Comparison of ENCODE assay signal across 9 cellular contexts in genomic region chr19:55206664-55207500, GRCh38. TPM values are rescaled to one million over a fixed set of nuclear protein-coding genes. Genes with fewer than 3 reads are reported as not detected.
DNase-seq lines count a peak whose midpoint lies in the region; ATAC-seq and TF ChIP-seq lines count a peak whose summit lies in the region.
"Had no signal": no experiment of that assay in that cellular context is flagged by ENCODE, and none has a peak within 500 bp of the region (broad histone marks: within the 10 kb centered on the region; RNA-seq: fewer than 3 reads in every experiment).

No MANE protein-coding gene starts in this region.

- H3K4me3 ChIP-seq in BE2C (ENCODE audit: low read depth, low read length), result peak overlapping the region; percentile 62
- H3K4me3 ChIP-seq in brain microvascular endothelial cell (ENCODE audit: low read depth, low read length), result peak overlapping the region; percentile 42

- TF ChIP-seq CTCF in BE2C (IDR thresholded peaks at IDR 0.05; ENCODE audit: low read depth, low read length) (no peak), brain microvascular endothelial cell (IDR thresholded peaks at IDR 0.05; ENCODE audit: low read depth, low read length, missing control alignments) (no peak)

- H3K27me3 ChIP-seq in BE2C (no peaks in the 10 kb centered on the region), brain microvascular endothelial cell (replicated peaks) (no peaks in the 10 kb centered on the region)

- H3K36me3 ChIP-seq in BE2C (no peaks in the 10 kb centered on the region), brain microvascular endothelial cell (replicated peaks) (no peaks in the 10 kb centered on the region)

- ATAC-seq in GM21717 (IDR thresholded peaks at IDR 0.05; ENCODE audit: unreplicated experiment) (no peak), GM19328 (IDR thresholded peaks at IDR 0.05; ENCODE audit: unreplicated experiment) (no peak)

- H3K4me1 ChIP-seq in BE2C, result 0 out of 2 replicates have a peak, but pooled peaks cover 5% of the 10 kb centered on the region

- no peaks in the 10 kb centered on the region for H3K9me3 ChIP-seq in BE2C

- in situ Hi-C loops in SK-MEL-5 (cut with HindIII; ENCODE audit: low pct_unique_long_range_greater_than_20kb, low sequenced_read_pairs) (no loop called here), brain microvascular endothelial cell (cut with HindIII; ENCODE audit: low pct_ligation_motif_present, low sequenced_read_pairs) (no loop called here)

- DNase-seq in BE2C (peak; percentile 92), HT1080 (ENCODE audit: low read depth) (peak; percentile 88), SK-MEL-5 (ENCODE audit: low read depth, low spot score) (peak; percentile 85), brain microvascular endothelial cell (peak; percentile 91), iris pigment epithelial cell (ENCODE audit: low read depth) (peak; percentile 92)
- DNase-seq in stimulated activated CD4-positive, alpha-beta T cell treated with anti-CD3 and anti-CD28 coated beads, Interleukin-12 subunit alpha, Interleukin-12 subunit beta, amount 100 ng/mL, for 4 hours, result peak; percentile 34

- peak overlapping the region; percentile 43 for H3K27ac ChIP-seq in brain microvascular endothelial cell

RNA-seq across cellular contexts. Expression of gene PTPRH, which starts 2.4 kb away (rescaled TPM):
- polyA plus RNA-seq in BE2C (2012; ENCODE audit: insufficient read depth, insufficient read length, low read depth), result 12.6 TPM
- total RNA-seq in HT1080 (2014; rRNA removed; shearing (Covaris generic)), result 0.39 TPM in 1 of 2 replicates, not detected in the other
- polyA plus RNA-seq in HT1080 (2015; cell fraction: cytosol; rRNA removed), result 0.51 and 1.7 TPM in 2 replicates
- polyA plus RNA-seq in HT1080 (2015; cell fraction: nucleus; rRNA removed), result 1.8 and 1.9 TPM in 2 replicates
- total RNA-seq in SK-MEL-5 (2014; rRNA removed; shearing (Covaris generic)), result 29.8 and 38.1 TPM in 2 replicates
- polyA plus RNA-seq in SK-MEL-5 (2015; cell fraction: cytosol; rRNA removed), result 20.0 and 25.1 TPM in 2 replicates
- polyA plus RNA-seq in SK-MEL-5 (2015; cell fraction: nucleus; rRNA removed), result 35.2 and 39.0 TPM in 2 replicates
- polyA plus RNA-seq: immature natural killer cell had no signal

RNA-seq across cellular contexts. Expression of gene TMEM86B, which starts 21.7 kb away (rescaled TPM):
- polyA plus RNA-seq in BE2C (2012; ENCODE audit: insufficient read depth, insufficient read length, low read depth), result 7.6 TPM
- total RNA-seq in HT1080 (2014; rRNA removed; shearing (Covaris generic)), result 1.7 and 1.8 TPM in 2 replicates
- polyA plus RNA-seq in HT1080 (2015; cell fraction: cytosol; rRNA removed), result 2.5 and 2.7 TPM in 2 replicates
- polyA plus RNA-seq in HT1080 (2015; cell fraction: nucleus; rRNA removed), result 9.6 and 15.3 TPM in 2 replicates
- total RNA-seq in SK-MEL-5 (2014; rRNA removed; shearing (Covaris generic)), result 0.21 and 0.55 TPM in 2 replicates
- polyA plus RNA-seq in SK-MEL-5 (2015; cell fraction: cytosol; rRNA removed), result 2.8 and 4.1 TPM in 2 replicates
- 8.9 and 17.0 TPM in 2 replicates for polyA plus RNA-seq in SK-MEL-5 (2015; cell fraction: nucleus; rRNA removed)

RNA-seq across cellular contexts. Expression of gene SYT5, which starts 26.8 kb away (rescaled TPM):
- 21.0 TPM for polyA plus RNA-seq in BE2C (2012; ENCODE audit: insufficient read depth, insufficient read length, low read depth)
- not detected in 2 replicates for total RNA-seq in HT1080 (2014; rRNA removed; shearing (Covaris generic))
- not detected in 2 replicates for polyA plus RNA-seq in HT1080 (2015; cell fraction: cytosol; rRNA removed)
- 0.31 TPM in 1 of 2 replicates, not detected in the other for polyA plus RNA-seq in HT1080 (2015; cell fraction: nucleus; rRNA removed)
- total RNA-seq in SK-MEL-5 (2014; rRNA removed; shearing (Covaris generic)), result 0.37 and 1.1 TPM in 2 replicates
- 1.7 and 3.8 TPM in 2 replicates for polyA plus RNA-seq in SK-MEL-5 (2015; cell fraction: cytosol; rRNA removed)
- 0.73 and 1.6 TPM in 2 replicates for polyA plus RNA-seq in SK-MEL-5 (2015; cell fraction: nucleus; rRNA removed)

RNA-seq across cellular contexts. Expression of gene DNAAF3, which starts 40.5 kb away (rescaled TPM):
- 0.77 TPM for polyA plus RNA-seq in BE2C (2012; ENCODE audit: insufficient read depth, insufficient read length, low read depth)
- total RNA-seq in HT1080 (2014; rRNA removed; shearing (Covaris generic)), result 2.0 and 2.2 TPM in 2 replicates
- polyA plus RNA-seq in HT1080 (2015; cell fraction: cytosol; rRNA removed), result 1.2 and 1.8 TPM in 2 replicates
- polyA plus RNA-seq in HT1080 (2015; cell fraction: nucleus; rRNA removed), result 0.62 and 2.6 TPM in 2 replicates
- 2.8 and 3.2 TPM in 2 replicates for total RNA-seq in SK-MEL-5 (2014; rRNA removed; shearing (Covaris generic))
- polyA plus RNA-seq in SK-MEL-5 (2015; cell fraction: cytosol; rRNA removed), result 4.7 and 7.6 TPM in 2 replicates
- 13.5 and 25.9 TPM in 2 replicates for polyA plus RNA-seq in SK-MEL-5 (2015; cell fraction: nucleus; rRNA removed)
- polyA plus RNA-seq: immature natural killer cell had no signal

RNA-seq across cellular contexts. Expression of gene TNNI3, which starts 49.4 kb away (rescaled TPM):
- polyA plus RNA-seq in BE2C (2012; ENCODE audit: insufficient read depth, insufficient read length, low read depth), result 12.3 TPM
- not detected in 2 replicates for total RNA-seq in HT1080 (2014; rRNA removed; shearing (Covaris generic))
- polyA plus RNA-seq in HT1080 (2015; cell fraction: cytosol; rRNA removed), result not detected in 2 replicates
- polyA plus RNA-seq in HT1080 (2015; cell fraction: nucleus; rRNA removed), result 0.39 TPM in 1 of 2 replicates, not detected in the other
- total RNA-seq in SK-MEL-5 (2014; rRNA removed; shearing (Covaris generic)), result 1.6 and 2.3 TPM in 2 replicates
- 1.6 and 5.0 TPM in 2 replicates for polyA plus RNA-seq in SK-MEL-5 (2015; cell fraction: cytosol; rRNA removed)
- 1.9 TPM in 1 of 2 replicates, not detected in the other for polyA plus RNA-seq in SK-MEL-5 (2015; cell fraction: nucleus; rRNA removed)

Comparison
In these comparisons a context has a peak if more than half of its experiments do, and no peak if none do; other contexts are left out.
1. DNase-seq: peak in every context shown above with its lines; median percentile 92 in BE2C; 92 in iris pigment epithelial cell; 91 in brain microvascular endothelial cell; 88 in HT1080; 85 in SK-MEL-5; 34 in stimulated activated CD4-positive, alpha-beta T cell treated with anti-CD3 and anti-CD28 coated beads, Interleukin-12 subunit alpha, Interleukin-12 subunit beta, amount 100 ng/mL, for 4 hours.
2. RNA of gene PTPRH, which starts 2.4 kb away (total RNA-seq): 29.8 to 38.1 TPM in SK-MEL-5; 0.39 TPM in HT1080; every median in the first group is over 10 times any median in the second.